Comparison of ENCODE assay signal across 11 cellular contexts in genomic region chr11:2781413-2782274, GRCh38.
DNase-seq lines count a peak whose midpoint lies in the region; ATAC-seq, FAIRE-seq and TF ChIP-seq lines count a peak whose summit lies in the region.
"Had no signal": no experiment of that assay in that cellular context is flagged by ENCODE, and none has a peak within 500 bp of the region (broad histone marks: within the 10 kb centered on the region; RNA-seq: fewer than 3 reads in every experiment).

No MANE protein-coding gene starts in this region.

- TF ChIP-seq RAD21 in IMR-90 (IDR thresholded peaks at IDR 0.05; ENCODE audit: low read length): no peak

- peak overlapping the region; percentile 69; the same call in 1 of the 2 replicates for H4K5ac ChIP-seq in IMR-90 (ENCODE audit: low read depth, low read length)

- DNase-seq in IMR-90 (peak; percentile 21), ascending aorta (ENCODE audit: low spot score in 2 of 2) (peak; percentile 4 to 58), left colon (peak; percentile 3 to 21), prostate gland (ENCODE audit: low spot score) (peak; percentile 3), HTR-8/SVneo (ENCODE audit: insufficient read length, low spot score) (no peak), NCI-H187 treated with DMSO at 0.1 percent for 48 hours (lab: John Stamatoyannopoulos, UW) (no peak)
- no peak for DNase-seq in activated T-helper 1 cell treated with anti-CD3 and anti-CD28 coated beads, Interleukin-12 subunit alpha, Interleukin-12 subunit beta, Interleukin-2, Interleukin-4 antibody, amounts not matched to agents 30 ng/mL and 10 ng/mL and 1 ng/mL, durations not matched to agents 14 hours and 24 hours and 36 hours (ENCODE audit: low spot score)
- DNase-seq: NCI-H2029 treated with DMSO at 0.1 percent for 48 hours, OCI-M1 had no signal

- H3K23ac ChIP-seq in IMR-90 (ENCODE audit: low read depth, low read length): no peak overlapping the region

- H3K79me1 ChIP-seq in IMR-90 (ENCODE audit: low read depth in 1 of 2, low read length in 2 of 2): no peaks in the 10 kb centered on the region

- peaks cover 9% of the 10 kb centered on the region for H3K27me3 Mint-ChIP-seq in activated T-helper 1 cell treated with anti-CD3 and anti-CD28 coated beads, Interleukin-12 subunit alpha, Interleukin-12 subunit beta, Interleukin-2, Interleukin-4 antibody, amounts not matched to agents 30 ng/mL and 10 ng/mL and 1 ng/mL, durations not matched to agents 14 hours and 24 hours and 36 hours (ENCODE audit: insufficient read depth)

- H3K9me3 ChIP-seq in IMR-90 (ENCODE audit: control insufficient read depth, insufficient read depth, low read length) (no peaks in the 10 kb centered on the region), ascending aorta (no peaks in the 10 kb centered on the region), prostate gland (no peaks in the 10 kb centered on the region)

- no peak overlapping the region for H3K4me3 Mint-ChIP-seq in activated T-helper 1 cell treated with anti-CD3 and anti-CD28 coated beads, Interleukin-12 subunit alpha, Interleukin-12 subunit beta, Interleukin-2, Interleukin-4 antibody, amounts not matched to agents 30 ng/mL and 10 ng/mL and 1 ng/mL, durations not matched to agents 14 hours and 24 hours and 36 hours

- H3K36me3 Mint-ChIP-seq in activated T-helper 1 cell treated with anti-CD3 and anti-CD28 coated beads, Interleukin-12 subunit alpha, Interleukin-12 subunit beta, Interleukin-2, Interleukin-4 antibody, amounts not matched to agents 30 ng/mL and 10 ng/mL and 1 ng/mL, durations not matched to agents 14 hours and 24 hours and 36 hours (ENCODE audit: low read depth): no peaks in the 10 kb centered on the region

- no peak overlapping the region; the same call in 1 of the 2 replicates for H2BK120ac ChIP-seq in IMR-90 (ENCODE audit: low read depth, low read length)

- H3K36me3 ChIP-seq in IMR-90 (ENCODE audit: control insufficient read depth, insufficient read depth, low read length) (no peaks in the 10 kb centered on the region), ascending aorta (no peaks in the 10 kb centered on the region), prostate gland (no peaks in the 10 kb centered on the region)

- TF ChIP-seq POLR2A in IMR-90 (IDR thresholded peaks at IDR 0.05; ENCODE audit: low read depth, low read length) (no peak), prostate gland (IDR thresholded peaks at IDR 0.05) (no peak)

- peaks cover 22% of the 10 kb centered on the region for H3K4me1 ChIP-seq in IMR-90 (ENCODE audit: control insufficient read depth, insufficient read depth, low read length)
- peaks cover 11 to 36% of the 10 kb centered on the region in 2 donors for H3K4me1 ChIP-seq in ascending aorta
- H3K4me1 ChIP-seq in prostate gland (replicated peaks): peaks cover 16% of the 10 kb centered on the region

- H3K18ac ChIP-seq in IMR-90 (ENCODE audit: low read depth, low read length): peak overlapping the region; percentile 66; the same call in 1 of the 2 replicates

- H3K14ac ChIP-seq in IMR-90 (replicated peaks; ENCODE audit: low read depth, low read length): no peak overlapping the region

- ATAC-seq in IMR-90 (ENCODE audit: low read depth) (peak; percentile 68), left colon (no peak), HG03442 (IDR thresholded peaks at IDR 0.05; ENCODE audit: unreplicated experiment) (no peak)
- ATAC-seq: activated CD4-positive, CD25-positive, alpha-beta regulatory T cell treated with anti-CD3 and anti-CD28 coated beads, Interleukin-2, amount 50 U/mL, for 24 hours had no signal

- H3K27ac ChIP-seq in IMR-90 (ENCODE audit: insufficient read depth, low read length): no peak overlapping the region; the same call in 1 of the 2 replicates
- no peak overlapping the region for H3K27ac ChIP-seq in ascending aorta
- H3K27ac ChIP-seq in prostate gland: peak overlapping the region in 1 of 2 donors; percentile 5

- no peak overlapping the region for H3K4me3 ChIP-seq in IMR-90 (ENCODE audit: insufficient read depth, low read depth, low read length)
- H3K4me3 ChIP-seq in ascending aorta: no peak overlapping the region
- H3K4me3 ChIP-seq in prostate gland: no peak overlapping the region

- no peaks in the 10 kb centered on the region for H4K20me1 ChIP-seq in IMR-90 (ENCODE audit: insufficient read depth, low read length)

- no TSS peak for BruUV-seq in IMR-90 (replicated peaks; lab: Mats Ljungman, UMichigan)

- no peak overlapping the region for H3K27ac Mint-ChIP-seq in activated T-helper 1 cell treated with anti-CD3 and anti-CD28 coated beads, Interleukin-12 subunit alpha, Interleukin-12 subunit beta, Interleukin-2, Interleukin-4 antibody, amounts not matched to agents 30 ng/mL and 10 ng/mL and 1 ng/mL, durations not matched to agents 14 hours and 24 hours and 36 hours

- H3K9me1 ChIP-seq in IMR-90 (ENCODE audit: insufficient read depth, low read length): no peaks in the 10 kb centered on the region

- peak overlapping the region; percentile 59 for H2AFZ ChIP-seq in IMR-90 (replicated peaks; ENCODE audit: low read length, poor library complexity)

- no peak overlapping the region for H2BK15ac ChIP-seq in IMR-90 (ENCODE audit: low read depth, low read length)

- no peak overlapping the region; the same call in 1 of the 2 replicates for H3K4me2 ChIP-seq in IMR-90 (ENCODE audit: low read depth, low read length)

- peaks cover 3% of the 10 kb centered on the region for H3K9me3 Mint-ChIP-seq in activated T-helper 1 cell treated with anti-CD3 and anti-CD28 coated beads, Interleukin-12 subunit alpha, Interleukin-12 subunit beta, Interleukin-2, Interleukin-4 antibody, amounts not matched to agents 30 ng/mL and 10 ng/mL and 1 ng/mL, durations not matched to agents 14 hours and 24 hours and 36 hours

- intact Hi-C loops in IMR-90 (cut with micrococcal nuclease) (no loop called here), ascending aorta (cut with DNase I) (no loop called here), left colon (cut with DNase I, micrococcal nuclease) (no loop called here), prostate gland (cut with DNase I) (no loop called here)
- intact Hi-C loops in activated T-helper 1 cell treated with anti-CD3 and anti-CD28 coated beads, Interleukin-12 subunit alpha, Interleukin-12 subunit beta, Interleukin-2, Interleukin-4 antibody, amounts not matched to agents 30 ng/mL and 10 ng/mL and 1 ng/mL, durations not matched to agents 14 hours and 24 hours and 36 hours (cut with micrococcal nuclease): no loop called here

- no peaks in the 10 kb centered on the region for H3K4me1 Mint-ChIP-seq in activated T-helper 1 cell treated with anti-CD3 and anti-CD28 coated beads, Interleukin-12 subunit alpha, Interleukin-12 subunit beta, Interleukin-2, Interleukin-4 antibody, amounts not matched to agents 30 ng/mL and 10 ng/mL and 1 ng/mL, durations not matched to agents 14 hours and 24 hours and 36 hours (ENCODE audit: low read depth)

- TF ChIP-seq CTCF in IMR-90 (conservative IDR thresholded peaks at IDR 0.05; ENCODE audit: low read depth, low read length) (no peak), ascending aorta (IDR thresholded peaks at IDR 0.05) (no peak), prostate gland (IDR thresholded peaks at IDR 0.05) (no peak)

- no peak overlapping the region for H3K56ac ChIP-seq in IMR-90 (ENCODE audit: extremely low read depth, insufficient read depth, low read length)

- CTCF ChIA-PET in IMR-90 (lab: Yijun Ruan, JAX): interaction anchor here (1.0 kb wide), 1 partner anchor 11 kb away, joined by 3 read pairs; no protein-coding TSS in a partner anchor

- 0 out of 2 replicates have a peak overlapping the region, but pooled peaks have one; percentile 1 for H3K9ac ChIP-seq in IMR-90 (ENCODE audit: low read depth, low read length)

- in situ Hi-C loops in IMR-90 (cut with MboI; ENCODE audit: low sequenced_read_pairs): no loop called here

- H2BK5ac ChIP-seq in IMR-90 (ENCODE audit: low read depth, low read length, poor library complexity, severe bottlenecking): no peak overlapping the region

- H3K27me3 ChIP-seq in IMR-90 (ENCODE audit: control insufficient read depth, insufficient read depth, low read length) (no peaks in the 10 kb centered on the region), ascending aorta (no peaks in the 10 kb centered on the region), prostate gland (replicated peaks; ENCODE audit: insufficient read depth) (no peaks in the 10 kb centered on the region)

- POLR2A ChIA-PET in IMR-90 (lab: Charles Lee; ENCODE audit: unreplicated experiment): no interaction called here

- 61% methylated on average over 6 of the region's 19 CpGs; no CpG with 5 or more reads in 1 of the 2 experiments for WGBS in IMR-90 (ENCODE audit: extremely low coverage in 2 of 2, insufficient read length in 1 of 2), 2 experiments
- WGBS in prostate gland: 78% methylated on average over 19 of the region's 19 CpGs

- H4K91ac ChIP-seq in IMR-90 (ENCODE audit: insufficient read depth, low read depth, low read length): peak overlapping the region; percentile 33; the same call in 1 of the 2 replicates

- H2AK5ac ChIP-seq in IMR-90 (ENCODE audit: low read depth, low read length): no peak overlapping the region

- no peak overlapping the region for H3K4ac ChIP-seq in IMR-90 (ENCODE audit: low read depth, low read length)

- FAIRE-seq in HTR-8/SVneo (lab: Jason Lieb, UNC): no peak

- dilution Hi-C loops in IMR-90 (cut with HindIII; ENCODE audit: low sequenced_read_pairs, unreplicated experiment): no loop called here

- no peak overlapping the region for H2BK20ac ChIP-seq in IMR-90 (ENCODE audit: low read depth, low read length)

- no peak overlapping the region for H2AK9ac ChIP-seq in IMR-90 (replicated peaks; ENCODE audit: low read depth, low read length, poor library complexity)

- H4K8ac ChIP-seq in IMR-90 (ENCODE audit: low read depth in 2 of 2, low read length in 2 of 2): peak overlapping the region in 1 of 2 experiments; percentile 40; a peak in 1 of 4 replicates

TF ChIP-seq in IMR-90, 13 proteins besides CTCF, POLR2A, EP300 and RAD21:
- TF ChIP-seq MAFK (IDR thresholded peaks at IDR 0.05; ENCODE audit: low read depth, low read length): peak; percentile 49
- TF ChIP-seq MAZ (IDR thresholded peaks at IDR 0.05; ENCODE audit: borderline replicate concordance, low read depth, low read length): no peak
TF ChIP-seq in IMR-90: peak in this region for 1.

Comparison
In these comparisons a context has a peak if more than half of its experiments do, and no peak if none do; other contexts are left out.
1. DNase-seq: peak in IMR-90 (single experiment), ascending aorta (2 of 2), left colon (2 of 2) and prostate gland (single experiment); none in HTR-8/SVneo (single experiment), activated T-helper 1 cell treated with anti-CD3 and anti-CD28 coated beads, Interleukin-12 subunit alpha, Interleukin-12 subunit beta, Interleukin-2, Interleukin-4 antibody, amounts not matched to agents 30 ng/mL and 10 ng/mL and 1 ng/mL, durations not matched to agents 14 hours and 24 hours and 36 hours (single experiment) and NCI-H187 treated with DMSO at 0.1 percent for 48 hours (single experiment).